In genomic region chr7:37491919-37492694, GRCh38 we compare ENCODE assay signal across 23 cellular contexts. TPM values are rescaled to one million over a fixed set of nuclear protein-coding genes. Genes with fewer than 3 reads are reported as not detected.
DNase-seq lines count a peak whose midpoint lies in the region; ATAC-seq and TF ChIP-seq lines count a peak whose summit lies in the region.
"Had no signal": no experiment of that assay in that cellular context is flagged by ENCODE, and none has a peak within 500 bp of the region (broad histone marks: within the 10 kb centered on the region; RNA-seq: fewer than 3 reads in every experiment).

No MANE protein-coding gene starts in this region.

- no peaks in the 10 kb centered on the region for H3K4me1 Mint-ChIP-seq in osteocyte (ENCODE audit: unreplicated experiment)

- H3K27me3 Mint-ChIP-seq in osteocyte (ENCODE audit: unreplicated experiment) = no peaks in the 10 kb centered on the region
- H3K27me3 Mint-ChIP-seq: activated CD4-positive, alpha-beta T cell treated with anti-CD3 and anti-CD28 coated beads, Interleukin-2, amount 10 ng/mL, durations not matched to agents 24 days and 14 days had no signal

- no peak overlapping the region for H2AFZ ChIP-seq in hepatocyte

- H3K27ac ChIP-seq in hepatocyte = no peak overlapping the region
- H3K27ac ChIP-seq: esophagus squamous epithelium, skin epidermis had no signal

- TF ChIP-seq CTCF in GM13977 (IDR thresholded peaks at IDR 0.05; ENCODE audit: extremely low read depth, insufficient read depth, missing control alignments) = peak; percentile 54
- peak; percentile 55 for TF ChIP-seq CTCF in hepatocyte (IDR thresholded peaks at IDR 0.05; ENCODE audit: poor library complexity)
- peak; percentile 30 for TF ChIP-seq CTCF in osteocyte (IDR thresholded peaks at IDR 0.05)

- H3K4me3 ChIP-seq in hepatocyte = no peak overlapping the region
- H3K4me3 ChIP-seq: esophagus squamous epithelium, skin epidermis, tibial nerve had no signal

- H3K4me1 ChIP-seq in hepatocyte (ENCODE audit: insufficient read depth) = no peaks in the 10 kb centered on the region
- H3K4me1 ChIP-seq: esophagus squamous epithelium, tibial nerve had no signal

- H3K36me3 ChIP-seq in hepatocyte (replicated peaks; ENCODE audit: insufficient read depth, low read depth) = no peaks in the 10 kb centered on the region
- H3K36me3 ChIP-seq: esophagus squamous epithelium, tibial nerve had no signal

- DNase-seq in GM13977 (ENCODE audit: low spot score) (no peak), NCI-H510A (lab: John Stamatoyannopoulos, UW) (peak; percentile 32), hepatocyte (ENCODE audit: low spot score) (peak; percentile 56), osteocyte (ENCODE audit: extremely low spot score, unreplicated experiment) (no peak), T-helper 1 cell (no peak), KG1 (lab: John Stamatoyannopoulos, UW) (no peak)
- DNase-seq in activated naive CD4-positive, alpha-beta T cell treated with anti-CD3 and anti-CD28 coated beads, Interleukin-2, amount 50 U/mL, for 16 hours = no peak
- DNase-seq: activated CD4-positive, alpha-beta T cell treated with anti-CD3 and anti-CD28 coated beads, Interleukin-2, amount 10 ng/mL, durations not matched to agents 24 days and 14 days; activated naive CD4-positive, alpha-beta T cell treated with anti-CD3 and anti-CD28 coated beads for 36 hours; DMS79; esophagus squamous epithelium; head of caudate nucleus; MM.1S; NCI-H1930; NCI-H446 treated with DMSO at 0.1 percent for 48 hours; posterior cingulate gyrus; SK-N-SH; stimulated activated CD4-positive, alpha-beta T cell treated with anti-CD3 and anti-CD28 coated beads, Interleukin-4, amount 100 ng/mL, for 4 hours had no signal

- in situ Hi-C loops in GM13977 (cut with MboI; ENCODE audit: low pct_unique_long_range_greater_than_20kb, low sequenced_read_pairs, unreplicated experiment) = no loop called here

- 50% methylated on average over 36 of the region's 36 CpGs for WGBS in hepatocyte (ENCODE audit: low lambda C conversion rate, missing lambda C conversion rate)

- no peak for ATAC-seq in GM18867 (IDR thresholded peaks at IDR 0.05; ENCODE audit: unreplicated experiment)
- ATAC-seq: left lobe of liver had no signal

- H3K9me2 ChIP-seq in hepatocyte (replicated peaks; ENCODE audit: insufficient read depth) = no peaks in the 10 kb centered on the region
- H3K9me2 ChIP-seq: SK-N-SH had no signal

- H3K4me2 ChIP-seq in hepatocyte = peak overlapping the region; percentile 63
- H3K4me2 ChIP-seq: SK-N-SH had no signal

- H3K36me3 Mint-ChIP-seq in osteocyte (ENCODE audit: unreplicated experiment) = no peaks in the 10 kb centered on the region
- H3K36me3 Mint-ChIP-seq: brain had no signal

- H3K79me2 ChIP-seq in hepatocyte = no peaks in the 10 kb centered on the region

- no peaks in the 10 kb centered on the region for H4K20me1 ChIP-seq in hepatocyte (ENCODE audit: insufficient read depth, poor library complexity, severe bottlenecking)

- no peak overlapping the region for H3K27ac Mint-ChIP-seq in osteocyte (ENCODE audit: unreplicated experiment)
- H3K27ac Mint-ChIP-seq: activated CD4-positive, alpha-beta T cell treated with anti-CD3 and anti-CD28 coated beads, Interleukin-2, amount 10 ng/mL, durations not matched to agents 24 days and 14 days; activated naive CD4-positive, alpha-beta T cell treated with anti-CD3 and anti-CD28 coated beads for 36 hours; brain had no signal

- no peaks in the 10 kb centered on the region for H3K9me3 ChIP-seq in hepatocyte (ENCODE audit: low read depth)

- peaks cover 5% of the 10 kb centered on the region for H3K9me3 Mint-ChIP-seq in osteocyte (ENCODE audit: unreplicated experiment)
- H3K9me3 Mint-ChIP-seq: activated CD4-positive, alpha-beta T cell treated with anti-CD3 and anti-CD28 coated beads, Interleukin-2, amount 10 ng/mL, durations not matched to agents 24 days and 14 days had no signal

- H3K4me3 Mint-ChIP-seq in osteocyte (ENCODE audit: unreplicated experiment) = no peak overlapping the region
- H3K4me3 Mint-ChIP-seq: activated CD4-positive, alpha-beta T cell treated with anti-CD3 and anti-CD28 coated beads, Interleukin-2, amount 10 ng/mL, durations not matched to agents 24 days and 14 days; activated naive CD4-positive, alpha-beta T cell treated with anti-CD3 and anti-CD28 coated beads for 36 hours; brain had no signal

- no peaks in the 10 kb centered on the region for H3K27me3 ChIP-seq in hepatocyte
- H3K27me3 ChIP-seq: esophagus squamous epithelium, tibial nerve had no signal

RNA-seq across cellular contexts. Expression of gene ELMO1, which starts 43.4 kb away (rescaled TPM):
- total RNA-seq in hepatocyte (15.3 and 28.7 TPM in 2 replicates), osteocyte (not detected in 2 replicates)
- 19.7 and 26.0 TPM in 2 replicates for polyA plus RNA-seq in hepatocyte

Comparison
In these comparisons a context has a peak if more than half of its experiments do, and no peak if none do; other contexts are left out.
1. DNase-seq: peak in NCI-H510A (single experiment) and hepatocyte (single experiment); none in GM13977 (single experiment), osteocyte (single experiment), activated naive CD4-positive, alpha-beta T cell treated with anti-CD3 and anti-CD28 coated beads, Interleukin-2, amount 50 U/mL, for 16 hours (single experiment), T-helper 1 cell (0 of 5) and KG1 (single experiment).
2. RNA of gene ELMO1, which starts 43.4 kb away (total RNA-seq): 15.3 to 28.7 TPM in hepatocyte; not detected in osteocyte; every median in the first group is over 10 times any median in the second.
3. Peak in every context shown above with its lines, with median percentiles within 50 percentile points of each other: CTCF ChIP-seq.